8 cellular contexts compared by ENCODE assay signal in the genomic region with DNA sequence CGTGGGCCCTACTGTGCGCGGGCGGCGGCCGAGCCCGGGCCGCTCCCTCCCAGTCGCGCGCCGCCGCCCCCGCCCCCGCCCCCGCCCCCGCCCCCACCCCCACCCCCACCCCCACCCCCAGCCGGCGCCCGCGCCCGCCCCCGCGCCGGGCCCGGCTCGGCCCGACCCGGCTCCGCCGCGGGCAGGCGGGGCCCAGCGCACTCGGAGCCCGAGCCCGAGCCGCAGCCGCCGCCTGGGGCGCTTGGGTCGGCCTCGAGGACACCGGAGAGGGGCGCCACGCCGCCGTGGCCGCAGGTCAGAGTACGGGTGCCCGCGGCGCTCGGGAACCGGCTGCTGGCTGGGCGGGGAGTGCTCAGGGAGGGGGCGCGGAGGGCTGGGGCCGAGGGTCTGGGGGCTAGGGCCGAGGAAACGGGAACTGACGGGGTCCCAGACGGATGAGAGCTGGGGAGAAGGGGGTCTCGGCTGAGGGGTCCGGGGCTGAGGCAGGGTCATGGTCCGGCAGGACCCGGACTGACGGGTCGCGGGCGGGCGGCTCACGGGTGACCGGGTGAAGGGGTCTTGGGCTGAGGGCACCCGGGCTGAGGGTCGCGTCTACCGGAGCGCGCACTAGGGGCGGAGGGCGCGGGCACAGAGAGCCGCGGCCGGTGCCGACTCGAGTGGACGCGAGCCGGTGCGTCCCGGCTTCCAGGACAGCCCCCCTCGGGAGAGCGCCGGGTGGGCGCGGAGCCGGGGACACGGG. TPM values are rescaled to one million over a fixed set of nuclear protein-coding genes. Genes with fewer than 3 reads are reported as not detected.
A peak's percentile ranks its signal among the peaks of the same experiment; 100 is the strongest.
DNase-seq lines count a peak whose midpoint lies in the region; ATAC-seq and TF ChIP-seq lines count a peak whose summit lies in the region.

No MANE protein-coding gene starts in this region.

- peaks cover 1% of the 10 kb centered on the region for H3K36me3 Mint-ChIP-seq in activated CD8-positive, alpha-beta memory T cell treated with anti-CD3 and anti-CD28 coated beads, Interleukin-2, amount 10 ng/mL, durations not matched to agents 7 days and 5 days
- H3K36me3 Mint-ChIP-seq in T-helper 17 cell (ENCODE audit: low read depth), result no peaks in the 10 kb centered on the region

- H3K27ac Mint-ChIP-seq in activated CD8-positive, alpha-beta memory T cell treated with anti-CD3 and anti-CD28 coated beads, Interleukin-2, amount 10 ng/mL, durations not matched to agents 7 days and 5 days, result no peak overlapping the region
- H3K27ac Mint-ChIP-seq in T-helper 17 cell, result no peak overlapping the region

- H3K9me3 ChIP-seq in T-helper 17 cell (ENCODE audit: control insufficient read depth, low read length, poor library complexity, severe bottlenecking), result no peaks in the 10 kb centered on the region
- H3K9me3 ChIP-seq in neuron (ENCODE audit: low read length), result peaks cover 3% of the 10 kb centered on the region

- H3K4me3 ChIP-seq in fibroblast of pulmonary artery (replicated peaks; ENCODE audit: low read depth, low read length), result peak overlapping the region; percentile 78
- no peak overlapping the region for H3K4me3 ChIP-seq in neuron (ENCODE audit: low read length)

- ATAC-seq in activated CD8-positive, alpha-beta memory T cell treated with anti-CD3 and anti-CD28 coated beads, Interleukin-2, amount 10 ng/mL, durations not matched to agents 7 days and 5 days, result peak; percentile 36
- ATAC-seq in T-helper 17 cell (peak; percentile 65), HG03025 (IDR thresholded peaks at IDR 0.05; ENCODE audit: low FRiP score, unreplicated experiment) (no peak), HG03521 (IDR thresholded peaks at IDR 0.05; ENCODE audit: unreplicated experiment) (no peak)

- H3K4me1 ChIP-seq in neuron (ENCODE audit: insufficient read depth, low read length), result no peaks in the 10 kb centered on the region

- H3K36me3 ChIP-seq in neuron (ENCODE audit: insufficient read depth, low read length), result no peaks in the 10 kb centered on the region

- no peaks in the 10 kb centered on the region for H3K9me3 Mint-ChIP-seq in activated CD8-positive, alpha-beta memory T cell treated with anti-CD3 and anti-CD28 coated beads, Interleukin-2, amount 10 ng/mL, durations not matched to agents 7 days and 5 days (ENCODE audit: low read depth)

- H3K4me3 Mint-ChIP-seq in activated CD8-positive, alpha-beta memory T cell treated with anti-CD3 and anti-CD28 coated beads, Interleukin-2, amount 10 ng/mL, durations not matched to agents 7 days and 5 days, result no peak overlapping the region
- peak overlapping the region; percentile 81 for H3K4me3 Mint-ChIP-seq in T-helper 17 cell

- DNase-seq in activated CD8-positive, alpha-beta memory T cell treated with anti-CD3 and anti-CD28 coated beads, Interleukin-2, amount 10 ng/mL, durations not matched to agents 7 days and 5 days, result no peak
- DNase-seq in activated CD8-positive, alpha-beta memory T cell treated with anti-CD3 and anti-CD28 coated beads for 24 hours, result no peak
- DNase-seq in T-helper 17 cell (peak in 2 of 3 donors; percentile 10 to 22), fibroblast of pulmonary artery (ENCODE audit: low read depth) (peak; percentile 57), NCI-H128 (lab: John Stamatoyannopoulos, UW; ENCODE audit: unreplicated experiment) (no peak)

- peaks cover 73% of the 10 kb centered on the region for H3K27me3 Mint-ChIP-seq in activated CD8-positive, alpha-beta memory T cell treated with anti-CD3 and anti-CD28 coated beads, Interleukin-2, amount 10 ng/mL, durations not matched to agents 7 days and 5 days
- peaks cover 37% of the 10 kb centered on the region for H3K27me3 Mint-ChIP-seq in T-helper 17 cell

- peak overlapping the region; percentile 46 for H2AFZ ChIP-seq in neuron (ENCODE audit: low read depth, low read length)

- H3K4me1 Mint-ChIP-seq in activated CD8-positive, alpha-beta memory T cell treated with anti-CD3 and anti-CD28 coated beads, Interleukin-2, amount 10 ng/mL, durations not matched to agents 7 days and 5 days, result peaks cover 2% of the 10 kb centered on the region
- H3K4me1 Mint-ChIP-seq in T-helper 17 cell, result peaks cover 6% of the 10 kb centered on the region

- TF ChIP-seq CTCF in fibroblast of pulmonary artery (IDR thresholded peaks at IDR 0.05; ENCODE audit: low read length, missing control alignments), result no peak

- CTCF ChIA-PET in activated CD8-positive, alpha-beta memory T cell treated with anti-CD3 and anti-CD28 coated beads, Interleukin-2, amount 10 ng/mL, durations not matched to agents 7 days and 5 days (lab: Charles Lee), result no interaction called here

- peaks cover 60% of the 10 kb centered on the region for H3K27me3 ChIP-seq in neuron (ENCODE audit: insufficient read depth, low read length)

RNA-seq across cellular contexts. Expression of gene PPARG, which starts 1.0 kb away (rescaled TPM):
- 1 to 10 TPM in 1 of 2 experiments, under 1 TPM in 1; 0.18 to 2.8 TPM for total RNA-seq in activated CD8-positive, alpha-beta memory T cell treated with anti-CD3 and anti-CD28 coated beads, Interleukin-2, amount 10 ng/mL, durations not matched to agents 7 days and 5 days
- total RNA-seq in T-helper 17 cell, result 1 to 10 TPM; 1.1 to 1.2 TPM

Comparison
In these comparisons a context has a peak if more than half of its experiments do, and no peak if none do; other contexts are left out.
1. ATAC-seq: peak in activated CD8-positive, alpha-beta memory T cell treated with anti-CD3 and anti-CD28 coated beads, Interleukin-2, amount 10 ng/mL, durations not matched to agents 7 days and 5 days (single experiment) and T-helper 17 cell (single experiment); none in HG03025 (single experiment) and HG03521 (single experiment).
2. DNase-seq: peak in T-helper 17 cell (2 of 3) and fibroblast of pulmonary artery (single experiment); none in activated CD8-positive, alpha-beta memory T cell treated with anti-CD3 and anti-CD28 coated beads, Interleukin-2, amount 10 ng/mL, durations not matched to agents 7 days and 5 days (single experiment), activated CD8-positive, alpha-beta memory T cell treated with anti-CD3 and anti-CD28 coated beads for 24 hours (single experiment) and NCI-H128 (single experiment).